Comparison of ENCODE assay signal across 1 cellular context in the genomic region with DNA sequence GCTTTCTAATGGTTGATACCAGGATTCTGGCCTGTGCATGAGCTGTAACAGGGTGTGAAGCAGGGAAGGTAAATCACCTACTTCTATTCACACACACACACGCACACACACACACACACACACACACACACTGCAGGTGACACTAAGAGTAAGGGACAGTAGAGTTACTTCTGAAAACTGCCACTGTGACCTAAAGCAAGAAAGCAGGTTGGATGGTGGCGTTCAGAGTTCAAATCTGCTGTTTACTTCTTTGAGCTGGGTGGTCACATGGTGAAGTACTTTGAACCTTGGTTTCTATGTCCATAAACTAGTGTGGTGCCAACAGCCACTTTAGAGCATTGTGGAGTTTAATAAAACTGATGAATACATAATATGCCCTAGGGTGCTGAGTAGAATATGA.
A peak's percentile ranks its signal among the peaks of the same experiment; 100 is the strongest.
TF ChIP-seq lines count a peak whose summit lies in the region.

No MANE protein-coding gene starts in this region.

TF ChIP-seq in HepG2, 621 proteins besides CTCF, POLR2A, EP300 and RAD21 (continued from another document and continues in another):
- TF ChIP-seq, protein P1, sequence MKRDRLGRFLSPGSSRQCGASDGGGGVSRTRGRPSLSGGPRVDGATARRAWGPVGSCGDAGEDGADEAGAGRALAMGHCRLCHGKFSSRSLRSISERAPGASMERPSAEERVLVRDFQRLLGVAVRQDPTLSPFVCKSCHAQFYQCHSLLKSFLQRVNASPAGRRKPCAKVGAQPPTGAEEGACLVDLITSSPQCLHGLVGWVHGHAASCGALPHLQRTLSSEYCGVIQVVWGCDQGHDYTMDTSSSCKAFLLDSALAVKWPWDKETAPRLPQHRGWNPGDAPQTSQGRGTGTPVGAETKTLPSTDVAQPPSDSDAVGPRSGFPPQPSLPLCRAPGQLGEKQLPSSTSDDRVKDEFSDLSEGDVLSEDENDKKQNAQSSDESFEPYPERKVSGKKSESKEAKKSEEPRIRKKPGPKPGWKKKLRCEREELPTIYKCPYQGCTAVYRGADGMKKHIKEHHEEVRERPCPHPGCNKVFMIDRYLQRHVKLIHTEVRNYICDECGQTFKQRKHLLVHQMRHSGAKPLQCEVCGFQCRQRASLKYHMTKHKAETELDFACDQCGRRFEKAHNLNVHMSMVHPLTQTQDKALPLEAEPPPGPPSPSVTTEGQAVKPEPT (CRISPR knock-in tag; IDR thresholded peaks at IDR 0.05; ENCODE audit: low read depth), result no peak
- TF ChIP-seq SMARCE1 (IDR thresholded peaks at IDR 0.05; ENCODE audit: borderline replicate concordance) (no peak), FOXO1 (CRISPR knock-in tag; IDR thresholded peaks at IDR 0.05) (peak; percentile 88), RFX1 (IDR thresholded peaks at IDR 0.05) (no peak), PITX1 (CRISPR knock-in tag; IDR thresholded peaks at IDR 0.05) (peak; percentile 40; the same call in 1 of the 2 replicates), ZNF570 (CRISPR knock-in tag; IDR thresholded peaks at IDR 0.05; ENCODE audit: borderline replicate concordance) (no peak), ZNF547 (CRISPR knock-in tag; IDR thresholded peaks at IDR 0.05) (no peak), LCORL (IDR thresholded peaks at IDR 0.05) (no peak), LCORL (CRISPR knock-in tag; IDR thresholded peaks at IDR 0.05) (no peak), ZMYM4 (CRISPR knock-in tag; IDR thresholded peaks at IDR 0.05) (peak; percentile 80), SP1 (IDR thresholded peaks at IDR 0.05) (no peak), SP1 (CRISPR knock-in tag; IDR thresholded peaks at IDR 0.05) (no peak), SAP130 (CRISPR knock-in tag; IDR thresholded peaks at IDR 0.05; ENCODE audit: low read depth) (peak; percentile 59; the same call in 1 of the 2 replicates), NR2F6 (IDR thresholded peaks at IDR 0.05) (0 out of 2 replicates have a peak, but pooled peaks have one; percentile 8), NR2F6 (CRISPR knock-in tag; IDR thresholded peaks at IDR 0.05) (0 out of 2 replicates have a peak, but pooled peaks have one; percentile 38), ZNF451 (CRISPR knock-in tag; IDR thresholded peaks at IDR 0.05) (no peak), ZNF780A (CRISPR knock-in tag; IDR thresholded peaks at IDR 0.05) (no peak), MED1 (CRISPR knock-in tag; IDR thresholded peaks at IDR 0.05) (peak; percentile 69), KLF16 (CRISPR knock-in tag; IDR thresholded peaks at IDR 0.05) (no peak), GATAD2A (CRISPR knock-in tag; IDR thresholded peaks at IDR 0.05) (peak; percentile 66), RBAK (CRISPR knock-in tag; IDR thresholded peaks at IDR 0.05) (no peak), ZNF160 (CRISPR knock-in tag; IDR thresholded peaks at IDR 0.05) (no peak), MEIS1 (CRISPR knock-in tag; IDR thresholded peaks at IDR 0.05; ENCODE audit: borderline replicate concordance) (no peak), HHEX (CRISPR knock-in tag; IDR thresholded peaks at IDR 0.05) (no peak), ELF1 (CRISPR knock-in tag; IDR thresholded peaks at IDR 0.05) (no peak), HNRNPL (IDR thresholded peaks at IDR 0.05; ENCODE audit: low read depth, low read length) (no peak), ZNF232 (CRISPR knock-in tag; IDR thresholded peaks at IDR 0.05; ENCODE audit: borderline replicate concordance) (no peak), ZNF24 (IDR thresholded peaks at IDR 0.05) (no peak), HNRNPK (IDR thresholded peaks at IDR 0.05; ENCODE audit: low read depth, low read length, poor library complexity, severe bottlenecking) (no peak), MYNN (CRISPR knock-in tag; IDR thresholded peaks at IDR 0.05; ENCODE audit: low read depth) (no peak), SIN3A (IDR thresholded peaks at IDR 0.05; ENCODE audit: borderline replicate concordance, low read depth, low read length) (no peak), ZNF317 (CRISPR knock-in tag; IDR thresholded peaks at IDR 0.05) (0 out of 2 replicates have a peak, but pooled peaks have one; percentile 22), GABPA (IDR thresholded peaks at IDR 0.05; ENCODE audit: low read depth, low read length) (no peak), GABPA (CRISPR knock-in tag; IDR thresholded peaks at IDR 0.05; ENCODE audit: low read depth) (no peak), KLF11 (CRISPR knock-in tag; IDR thresholded peaks at IDR 0.05) (no peak), ZNF335 (CRISPR knock-in tag; IDR thresholded peaks at IDR 0.05) (no peak), NR2C2 (CRISPR knock-in tag; IDR thresholded peaks at IDR 0.05; ENCODE audit: borderline replicate concordance) (no peak), ZBTB42 (CRISPR knock-in tag; IDR thresholded peaks at IDR 0.05) (no peak), ZMAT3 (CRISPR knock-in tag; conservative IDR thresholded peaks at IDR 0.05) (no peak), ZSCAN20 (CRISPR knock-in tag; IDR thresholded peaks at IDR 0.05; ENCODE audit: borderline replicate concordance) (no peak), SRSF4 (IDR thresholded peaks at IDR 0.05; ENCODE audit: low read depth, low read length, poor library complexity, severe bottlenecking) (no peak), ZNF660 (CRISPR knock-in tag; IDR thresholded peaks at IDR 0.05; ENCODE audit: borderline replicate concordance, low read depth) (no peak), ZBTB1 (CRISPR knock-in tag; IDR thresholded peaks at IDR 0.05; ENCODE audit: borderline replicate concordance) (no peak), NFATC3 (CRISPR knock-in tag; IDR thresholded peaks at IDR 0.05) (no peak)
- TF ChIP-seq, protein P2, sequence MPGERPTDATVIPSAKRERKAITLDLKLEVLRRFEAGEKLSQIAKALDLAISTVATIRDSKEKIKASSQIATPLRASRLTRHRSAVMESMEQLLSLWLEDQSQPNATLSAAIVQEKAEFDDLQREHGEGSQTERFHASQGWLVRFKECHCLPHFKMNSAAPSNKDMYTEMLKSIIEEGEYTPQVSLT (CRISPR knock-in tag; IDR thresholded peaks at IDR 0.05; ENCODE audit: borderline replicate concordance, low read depth), result no peak
- TF ChIP-seq, protein P3, sequence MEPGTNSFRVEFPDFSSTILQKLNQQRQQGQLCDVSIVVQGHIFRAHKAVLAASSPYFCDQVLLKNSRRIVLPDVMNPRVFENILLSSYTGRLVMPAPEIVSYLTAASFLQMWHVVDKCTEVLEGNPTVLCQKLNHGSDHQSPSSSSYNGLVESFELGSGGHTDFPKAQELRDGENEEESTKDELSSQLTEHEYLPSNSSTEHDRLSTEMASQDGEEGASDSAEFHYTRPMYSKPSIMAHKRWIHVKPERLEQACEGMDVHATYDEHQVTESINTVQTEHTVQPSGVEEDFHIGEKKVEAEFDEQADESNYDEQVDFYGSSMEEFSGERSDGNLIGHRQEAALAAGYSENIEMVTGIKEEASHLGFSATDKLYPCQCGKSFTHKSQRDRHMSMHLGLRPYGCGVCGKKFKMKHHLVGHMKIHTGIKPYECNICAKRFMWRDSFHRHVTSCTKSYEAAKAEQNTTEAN (CRISPR knock-in tag; conservative IDR thresholded peaks at IDR 0.05), result 0 out of 2 replicates have a peak, but pooled peaks have one; percentile 62
- TF ChIP-seq, protein P4, sequence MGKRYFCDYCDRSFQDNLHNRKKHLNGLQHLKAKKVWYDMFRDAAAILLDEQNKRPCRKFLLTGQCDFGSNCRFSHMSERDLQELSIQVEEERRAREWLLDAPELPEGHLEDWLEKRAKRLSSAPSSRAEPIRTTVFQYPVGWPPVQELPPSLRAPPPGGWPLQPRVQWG (CRISPR knock-in tag; IDR thresholded peaks at IDR 0.05; ENCODE audit: borderline replicate concordance, low read depth), result no peak
- TF ChIP-seq, protein P5, sequence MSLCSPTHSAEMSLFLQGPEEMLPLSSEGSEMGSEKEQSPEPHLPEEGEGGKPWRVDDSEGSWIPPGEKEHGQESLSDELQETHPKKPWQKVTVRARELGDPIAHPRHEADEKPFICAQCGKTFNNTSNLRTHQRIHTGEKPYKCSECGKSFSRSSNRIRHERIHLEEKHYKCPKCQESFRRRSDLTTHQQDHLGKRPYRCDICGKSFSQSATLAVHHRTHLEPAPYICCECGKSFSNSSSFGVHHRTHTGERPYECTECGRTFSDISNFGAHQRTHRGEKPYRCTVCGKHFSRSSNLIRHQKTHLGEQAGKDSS (CRISPR knock-in tag; IDR thresholded peaks at IDR 0.05; ENCODE audit: borderline replicate concordance, low read depth), result no peak
- TF ChIP-seq, protein P6, sequence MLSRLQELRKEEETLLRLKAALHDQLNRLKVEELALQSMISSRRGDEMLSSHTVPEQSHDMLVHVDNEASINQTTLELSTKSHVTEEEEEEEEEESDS (CRISPR knock-in tag; IDR thresholded peaks at IDR 0.05; ENCODE audit: borderline replicate concordance), result no peak
- TF ChIP-seq, protein P7, sequence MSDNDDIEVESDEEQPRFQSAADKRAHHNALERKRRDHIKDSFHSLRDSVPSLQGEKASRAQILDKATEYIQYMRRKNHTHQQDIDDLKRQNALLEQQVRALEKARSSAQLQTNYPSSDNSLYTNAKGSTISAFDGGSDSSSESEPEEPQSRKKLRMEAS (IDR thresholded peaks at IDR 0.05), result peak; percentile 51; the same call in 1 of the 2 replicates
- TF ChIP-seq, protein P8, sequence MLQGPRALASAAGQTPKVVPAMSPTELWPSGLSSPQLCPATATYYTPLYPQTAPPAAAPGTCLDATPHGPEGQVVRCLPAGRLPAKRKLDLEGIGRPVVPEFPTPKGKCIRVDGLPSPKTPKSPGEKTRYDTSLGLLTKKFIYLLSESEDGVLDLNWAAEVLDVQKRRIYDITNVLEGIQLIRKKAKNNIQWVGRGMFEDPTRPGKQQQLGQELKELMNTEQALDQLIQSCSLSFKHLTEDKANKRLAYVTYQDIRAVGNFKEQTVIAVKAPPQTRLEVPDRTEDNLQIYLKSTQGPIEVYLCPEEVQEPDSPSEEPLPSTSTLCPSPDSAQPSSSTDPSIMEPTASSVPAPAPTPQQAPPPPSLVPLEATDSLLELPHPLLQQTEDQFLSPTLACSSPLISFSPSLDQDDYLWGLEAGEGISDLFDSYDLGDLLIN (CRISPR knock-in tag; IDR thresholded peaks at IDR 0.05; ENCODE audit: borderline replicate concordance), result no peak
- TF ChIP-seq, protein P9, sequence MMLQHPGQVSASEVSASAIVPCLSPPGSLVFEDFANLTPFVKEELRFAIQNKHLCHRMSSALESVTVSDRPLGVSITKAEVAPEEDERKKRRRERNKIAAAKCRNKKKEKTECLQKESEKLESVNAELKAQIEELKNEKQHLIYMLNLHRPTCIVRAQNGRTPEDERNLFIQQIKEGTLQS (CRISPR knock-in tag; IDR thresholded peaks at IDR 0.05), result no peak
- TF ChIP-seq, protein P10, sequence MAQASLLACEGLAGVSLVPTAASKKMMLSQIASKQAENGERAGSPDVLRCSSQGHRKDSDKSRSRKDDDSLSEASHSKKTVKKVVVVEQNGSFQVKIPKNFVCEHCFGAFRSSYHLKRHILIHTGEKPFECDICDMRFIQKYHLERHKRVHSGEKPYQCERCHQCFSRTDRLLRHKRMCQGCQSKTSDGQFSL (CRISPR knock-in tag; IDR thresholded peaks at IDR 0.05), result no peak
- TF ChIP-seq, protein P11, sequence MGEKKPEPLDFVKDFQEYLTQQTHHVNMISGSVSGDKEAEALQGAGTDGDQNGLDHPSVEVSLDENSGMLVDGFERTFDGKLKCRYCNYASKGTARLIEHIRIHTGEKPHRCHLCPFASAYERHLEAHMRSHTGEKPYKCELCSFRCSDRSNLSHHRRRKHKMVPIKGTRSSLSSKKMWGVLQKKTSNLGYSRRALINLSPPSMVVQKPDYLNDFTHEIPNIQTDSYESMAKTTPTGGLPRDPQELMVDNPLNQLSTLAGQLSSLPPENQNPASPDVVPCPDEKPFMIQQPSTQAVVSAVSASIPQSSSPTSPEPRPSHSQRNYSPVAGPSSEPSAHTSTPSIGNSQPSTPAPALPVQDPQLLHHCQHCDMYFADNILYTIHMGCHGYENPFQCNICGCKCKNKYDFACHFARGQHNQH (CRISPR knock-in tag; IDR thresholded peaks at IDR 0.05), result 0 out of 2 replicates have a peak, but pooled peaks have one; percentile 22
- TF ChIP-seq, protein P12, sequence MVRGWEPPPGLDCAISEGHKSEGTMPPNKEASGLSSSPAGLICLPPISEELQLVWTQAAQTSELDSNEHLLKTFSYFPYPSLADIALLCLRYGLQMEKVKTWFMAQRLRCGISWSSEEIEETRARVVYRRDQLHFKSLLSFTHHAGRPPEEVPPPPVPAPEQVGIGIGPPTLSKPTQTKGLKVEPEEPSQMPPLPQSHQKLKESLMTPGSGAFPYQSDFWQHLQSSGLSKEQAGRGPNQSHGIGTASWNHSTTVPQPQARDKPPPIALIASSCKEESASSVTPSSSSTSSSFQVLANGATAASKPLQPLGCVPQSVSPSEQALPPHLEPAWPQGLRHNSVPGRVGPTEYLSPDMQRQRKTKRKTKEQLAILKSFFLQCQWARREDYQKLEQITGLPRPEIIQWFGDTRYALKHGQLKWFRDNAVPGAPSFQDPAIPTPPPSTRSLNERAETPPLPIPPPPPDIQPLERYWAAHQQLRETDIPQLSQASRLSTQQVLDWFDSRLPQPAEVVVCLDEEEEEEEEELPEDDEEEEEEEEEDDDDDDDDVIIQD (CRISPR knock-in tag; IDR thresholded peaks at IDR 0.05; ENCODE audit: low read depth), result peak; percentile 76; the same call in 1 of the 2 replicates
- TF ChIP-seq, protein P13, sequence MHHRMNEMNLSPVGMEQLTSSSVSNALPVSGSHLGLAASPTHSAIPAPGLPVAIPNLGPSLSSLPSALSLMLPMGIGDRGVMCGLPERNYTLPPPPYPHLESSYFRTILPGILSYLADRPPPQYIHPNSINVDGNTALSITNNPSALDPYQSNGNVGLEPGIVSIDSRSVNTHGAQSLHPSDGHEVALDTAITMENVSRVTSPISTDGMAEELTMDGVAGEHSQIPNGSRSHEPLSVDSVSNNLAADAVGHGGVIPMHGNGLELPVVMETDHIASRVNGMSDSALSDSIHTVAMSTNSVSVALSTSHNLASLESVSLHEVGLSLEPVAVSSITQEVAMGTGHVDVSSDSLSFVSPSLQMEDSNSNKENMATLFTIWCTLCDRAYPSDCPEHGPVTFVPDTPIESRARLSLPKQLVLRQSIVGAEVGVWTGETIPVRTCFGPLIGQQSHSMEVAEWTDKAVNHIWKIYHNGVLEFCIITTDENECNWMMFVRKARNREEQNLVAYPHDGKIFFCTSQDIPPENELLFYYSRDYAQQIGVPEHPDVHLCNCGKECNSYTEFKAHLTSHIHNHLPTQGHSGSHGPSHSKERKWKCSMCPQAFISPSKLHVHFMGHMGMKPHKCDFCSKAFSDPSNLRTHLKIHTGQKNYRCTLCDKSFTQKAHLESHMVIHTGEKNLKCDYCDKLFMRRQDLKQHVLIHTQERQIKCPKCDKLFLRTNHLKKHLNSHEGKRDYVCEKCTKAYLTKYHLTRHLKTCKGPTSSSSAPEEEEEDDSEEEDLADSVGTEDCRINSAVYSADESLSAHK (CRISPR knock-in tag; IDR thresholded peaks at IDR 0.05; ENCODE audit: borderline replicate concordance), result no peak
- TF ChIP-seq, protein P14, sequence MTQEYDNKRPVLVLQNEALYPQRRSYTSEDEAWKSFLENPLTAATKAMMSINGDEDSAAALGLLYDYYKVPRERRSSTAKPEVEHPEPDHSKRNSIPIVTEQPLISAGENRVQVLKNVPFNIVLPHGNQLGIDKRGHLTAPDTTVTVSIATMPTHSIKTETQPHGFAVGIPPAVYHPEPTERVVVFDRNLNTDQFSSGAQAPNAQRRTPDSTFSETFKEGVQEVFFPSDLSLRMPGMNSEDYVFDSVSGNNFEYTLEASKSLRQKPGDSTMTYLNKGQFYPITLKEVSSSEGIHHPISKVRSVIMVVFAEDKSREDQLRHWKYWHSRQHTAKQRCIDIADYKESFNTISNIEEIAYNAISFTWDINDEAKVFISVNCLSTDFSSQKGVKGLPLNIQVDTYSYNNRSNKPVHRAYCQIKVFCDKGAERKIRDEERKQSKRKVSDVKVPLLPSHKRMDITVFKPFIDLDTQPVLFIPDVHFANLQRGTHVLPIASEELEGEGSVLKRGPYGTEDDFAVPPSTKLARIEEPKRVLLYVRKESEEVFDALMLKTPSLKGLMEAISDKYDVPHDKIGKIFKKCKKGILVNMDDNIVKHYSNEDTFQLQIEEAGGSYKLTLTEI (CRISPR knock-in tag; conservative IDR thresholded peaks at IDR 0.05), result no peak
